23 cellular contexts compared by ENCODE assay signal in the genomic region with DNA sequence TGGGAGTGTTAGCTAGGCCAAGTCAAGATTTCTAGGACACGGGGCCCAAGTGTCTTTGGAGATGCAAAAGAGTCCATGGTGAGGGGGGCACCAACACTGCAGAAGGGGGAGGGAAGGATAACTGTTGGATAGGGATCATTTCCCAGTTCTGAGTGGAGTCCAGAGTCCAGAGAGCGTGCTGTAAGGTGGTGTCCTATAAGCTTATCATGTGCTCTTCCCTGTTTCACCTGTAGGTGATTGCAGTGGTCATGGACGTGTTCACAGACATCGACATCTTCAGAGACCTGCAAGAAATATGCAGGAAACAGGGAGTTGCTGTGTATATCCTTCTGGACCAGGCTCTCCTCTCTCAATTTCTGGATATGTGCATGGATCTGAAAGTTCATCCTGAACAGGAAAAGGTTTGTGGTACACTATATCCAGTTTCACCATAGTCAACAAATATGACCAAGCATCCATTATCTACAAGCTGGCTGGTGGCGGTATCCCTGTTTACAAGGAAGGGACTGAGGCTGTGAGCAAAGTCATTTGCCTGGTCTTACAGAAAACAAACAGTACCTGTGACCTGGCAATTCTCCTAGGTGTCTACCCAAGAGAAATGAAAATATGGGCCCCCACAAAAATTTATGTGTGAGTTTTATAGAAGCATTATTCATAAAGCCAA. TPM values are rescaled to one million over a fixed set of nuclear protein-coding genes. Genes with fewer than 3 reads are reported as not detected.
A peak's percentile ranks its signal among the peaks of the same experiment; 100 is the strongest.
DNase-seq lines count a peak whose midpoint lies in the region; ATAC-seq and TF ChIP-seq lines count a peak whose summit lies in the region.
"Had no signal": no experiment of that assay in that cellular context is flagged by ENCODE, and none has a peak within 500 bp of the region (broad histone marks: within the 10 kb centered on the region; RNA-seq: fewer than 3 reads in every experiment).

No MANE protein-coding gene starts in this region.

- H4K20me1 ChIP-seq in DND-41 (ENCODE audit: insufficient read depth, low read length) (peaks cover 50% of the 10 kb centered on the region), H9 (ENCODE audit: control insufficient read depth, insufficient read depth, insufficient read length) (no peaks in the 10 kb centered on the region)

- DNase-seq in DND-41, result no peak
- DNase-seq in H9, result no peak
- no peak for DNase-seq in activated T-helper 2 cell treated with anti-CD3 and anti-CD28 coated beads, Interferon-gamma antibody, Interleukin-2, Interleukin-4, amounts not matched to agents 10 μg/mL and 5 μg/mL and 100 μg/mL, durations not matched to agents 14 hours and 24 hours and 36 hours (ENCODE audit: low spot score)
- no peak for DNase-seq in nephron progenitor cell
- DNase-seq in HEK293T (ENCODE audit: extremely low spot score), result no peak
- no peak for DNase-seq in NCI-H1092 treated with DMSO at 0.1 percent for 48 hours (lab: John Stamatoyannopoulos, UW)
- no peak for DNase-seq in BE2C
- DNase-seq: activated CD4-positive, alpha-beta T cell treated with anti-CD3 and anti-CD28 coated beads, Interleukin-2, amount 10 ng/mL, durations not matched to agents 7 days and 5 days; CD8-positive, alpha-beta T cell; cerebellar nuclear complex; DMS79; heart right ventricle; IMR-90; MG63; NCI-H1436 treated with DMSO at 0.1 percent for 48 hours; NCI-H2171 treated with DMSO at 0.1 percent for 48 hours; NCI-H526 treated with DMSO at 0.1 percent for 48 hours; psoas muscle; upper lobe of left lung had no signal

- no peak overlapping the region for H2BK15ac ChIP-seq in H9 (ENCODE audit: low read depth, low read length)

- CTCF ChIA-PET in HEK293T (lab: Yijun Ruan, JAX), result no interaction called here

- H3K27ac ChIP-seq in DND-41 (ENCODE audit: low read length) (no peak overlapping the region), H9 (ENCODE audit: insufficient read length, low read depth, low read length) (no peak overlapping the region)
- H3K27ac ChIP-seq: epithelial cell of prostate, heart right ventricle, psoas muscle, upper lobe of left lung had no signal

- H3K4me3 Mint-ChIP-seq in H9 (no peak overlapping the region), nephron progenitor cell (no peak overlapping the region)
- no peak overlapping the region for H3K4me3 Mint-ChIP-seq in activated T-helper 2 cell treated with anti-CD3 and anti-CD28 coated beads, Interferon-gamma antibody, Interleukin-2, Interleukin-4, amounts not matched to agents 10 μg/mL and 5 μg/mL and 100 μg/mL, durations not matched to agents 14 hours and 24 hours and 36 hours (ENCODE audit: low read depth)
- H3K4me3 Mint-ChIP-seq: activated CD4-positive, alpha-beta T cell treated with anti-CD3 and anti-CD28 coated beads, Interleukin-2, amount 10 ng/mL, durations not matched to agents 7 days and 5 days; activated T-helper 17 cell treated with anti-CD3 and anti-CD28 coated beads, Interleukin-2, amount 50 U/mL, for 72 hours; CD8-positive, alpha-beta T cell; T-helper 1 cell treated with Interleukin-12 subunit alpha and Interleukin-12 subunit beta and Interleukin-4 antibody, amounts not matched to agents 30 μg/mL and 1 μg/mL, for 36 hours had no signal

- no peak overlapping the region for H4K8ac ChIP-seq in H9 (replicated peaks; ENCODE audit: insufficient read length, low read depth, low read length)

- peaks cover 9% of the 10 kb centered on the region for H3K79me1 ChIP-seq in H9 (ENCODE audit: insufficient read depth, low read depth, low read length, poor library complexity, severe bottlenecking)

- peaks cover 12 to 13% of the 10 kb centered on the region in 2 experiments for H3K4me1 Mint-ChIP-seq in H9
- peaks cover 14% of the 10 kb centered on the region for H3K4me1 Mint-ChIP-seq in activated T-helper 2 cell treated with anti-CD3 and anti-CD28 coated beads, Interferon-gamma antibody, Interleukin-2, Interleukin-4, amounts not matched to agents 10 μg/mL and 5 μg/mL and 100 μg/mL, durations not matched to agents 14 hours and 24 hours and 36 hours (ENCODE audit: low read depth)
- H3K4me1 Mint-ChIP-seq in nephron progenitor cell, result peaks cover 21% of the 10 kb centered on the region
- H3K4me1 Mint-ChIP-seq: activated T-helper 17 cell treated with anti-CD3 and anti-CD28 coated beads, Interleukin-2, amount 50 U/mL, for 72 hours had no signal

- H3K36me3 Mint-ChIP-seq in H9 (ENCODE audit: insufficient read depth in 1 of 3, low read depth in 3 of 3), result peaks cover 38 to 82% (median 77%) of the 10 kb centered on the region in 3 experiments; a peak in 6 of 7 replicates
- peaks cover 61% of the 10 kb centered on the region for H3K36me3 Mint-ChIP-seq in activated T-helper 2 cell treated with anti-CD3 and anti-CD28 coated beads, Interferon-gamma antibody, Interleukin-2, Interleukin-4, amounts not matched to agents 10 μg/mL and 5 μg/mL and 100 μg/mL, durations not matched to agents 14 hours and 24 hours and 36 hours (ENCODE audit: low read depth)
- peaks cover 57% of the 10 kb centered on the region for H3K36me3 Mint-ChIP-seq in nephron progenitor cell (ENCODE audit: low read depth)

- TF ChIP-seq CTCF in DND-41 (IDR thresholded peaks at IDR 0.05; ENCODE audit: borderline replicate concordance, extremely low read depth, low read length, poor library complexity, severe bottlenecking), result peak; percentile 9
- peak; percentile 28; the same call in 2 of the 3 replicates for TF ChIP-seq CTCF in H9 (conservative IDR thresholded peaks at IDR 0.05)
- no peak for TF ChIP-seq CTCF in nephron progenitor cell (IDR thresholded peaks at IDR 0.05)
- TF ChIP-seq CTCF in BE2C (IDR thresholded peaks at IDR 0.05; ENCODE audit: low read depth, low read length), result no peak

- no peak overlapping the region for H3T11ph ChIP-seq in H9 (ENCODE audit: low read length)

- H3K4ac ChIP-seq in H9 (ENCODE audit: low read depth, low read length), result no peak overlapping the region

- intact Hi-C loops in activated T-helper 2 cell treated with anti-CD3 and anti-CD28 coated beads, Interferon-gamma antibody, Interleukin-2, Interleukin-4, amounts not matched to agents 10 μg/mL and 5 μg/mL and 100 μg/mL, durations not matched to agents 14 hours and 24 hours and 36 hours (cut with micrococcal nuclease), result no loop called here

- ATAC-seq in DND-41 (ENCODE audit: insufficient read depth, low read depth), result peak; percentile 42; the same call in 1 of the 3 replicates
- no peak for ATAC-seq in HG03039 (IDR thresholded peaks at IDR 0.05; ENCODE audit: unreplicated experiment)
- ATAC-seq: activated T-helper 17 cell treated with anti-CD3 and anti-CD28 coated beads, Interleukin-2, amount 50 U/mL, for 72 hours; CD8-positive, alpha-beta T cell; heart right ventricle; psoas muscle had no signal

- H3K9me3 Mint-ChIP-seq in H9 (no peaks in the 10 kb centered on the region), nephron progenitor cell (no peaks in the 10 kb centered on the region)
- no peaks in the 10 kb centered on the region for H3K9me3 Mint-ChIP-seq in activated T-helper 2 cell treated with anti-CD3 and anti-CD28 coated beads, Interferon-gamma antibody, Interleukin-2, Interleukin-4, amounts not matched to agents 10 μg/mL and 5 μg/mL and 100 μg/mL, durations not matched to agents 14 hours and 24 hours and 36 hours
- H3K9me3 Mint-ChIP-seq: activated CD4-positive, alpha-beta T cell treated with anti-CD3 and anti-CD28 coated beads, Interleukin-2, amount 10 ng/mL, durations not matched to agents 7 days and 5 days; activated T-helper 17 cell treated with anti-CD3 and anti-CD28 coated beads, Interleukin-2, amount 50 U/mL, for 72 hours; CD8-positive, alpha-beta T cell; T-helper 1 cell treated with Interleukin-12 subunit alpha and Interleukin-12 subunit beta and Interleukin-4 antibody, amounts not matched to agents 30 μg/mL and 1 μg/mL, for 36 hours had no signal

- H2BK5ac ChIP-seq in H9 (ENCODE audit: insufficient read length, low read length), result no peak overlapping the region

- H4K5ac ChIP-seq in H9 (ENCODE audit: insufficient read length, low read depth, low read length), result no peak overlapping the region

- no peak overlapping the region for H3K18ac ChIP-seq in H9 (ENCODE audit: insufficient read length, low read depth, low read length)

- H2BK12ac ChIP-seq in H9 (ENCODE audit: insufficient read length, low read depth, low read length), result no peak overlapping the region

- H3K4me1 ChIP-seq in DND-41 (ENCODE audit: insufficient read depth, low read length), result no peaks in the 10 kb centered on the region; the same call in 1 of the 2 replicates
- H3K4me1 ChIP-seq in H9 (ENCODE audit: insufficient read depth, low read length), result peaks cover under 1% of the 10 kb centered on the region; the same call in 1 of the 2 replicates
- no peaks in the 10 kb centered on the region for H3K4me1 ChIP-seq in BE2C
- H3K4me1 ChIP-seq: heart right ventricle, psoas muscle, upper lobe of left lung had no signal

- no peak overlapping the region for H3K4me2 ChIP-seq in DND-41 (ENCODE audit: insufficient read depth, low read length)
- no peak overlapping the region for H3K4me2 ChIP-seq in H9 (ENCODE audit: insufficient read depth, insufficient read length, low read length)

- no peak overlapping the region for H4K91ac ChIP-seq in H9 (ENCODE audit: insufficient read length, low read depth, low read length)

- H2AK5ac ChIP-seq in H9 (ENCODE audit: insufficient read length, low read length), result no peak overlapping the region

- H2BK120ac ChIP-seq in H9 (ENCODE audit: low read depth, low read length, poor library complexity, severe bottlenecking), result no peak overlapping the region

- H3K36me3 ChIP-seq in DND-41 (ENCODE audit: insufficient read depth, low read length) (peaks cover 93% of the 10 kb centered on the region), BE2C (peaks cover 73% of the 10 kb centered on the region)
- H3K36me3 ChIP-seq: upper lobe of left lung had no signal

- H3K79me2 ChIP-seq in DND-41 (ENCODE audit: insufficient read depth, low read length) (peaks cover 87% of the 10 kb centered on the region), H9 (ENCODE audit: insufficient read depth, low read length) (peaks cover 20% of the 10 kb centered on the region; the same call in 1 of the 2 replicates)

- no peak overlapping the region for H3K14ac ChIP-seq in H9 (ENCODE audit: insufficient read depth, low read length)

- no peak overlapping the region for H3K23ac ChIP-seq in H9 (ENCODE audit: insufficient read length, low read depth, low read length)

- H3K27me3 ChIP-seq in DND-41 (ENCODE audit: insufficient read depth, low read length, poor library complexity), result no peaks in the 10 kb centered on the region
- H3K27me3 ChIP-seq in H9 (ENCODE audit: insufficient read depth, low read length), result no peaks in the 10 kb centered on the region
- no peaks in the 10 kb centered on the region for H3K27me3 ChIP-seq in BE2C
- H3K27me3 ChIP-seq: heart right ventricle, MG63, upper lobe of left lung had no signal

- H3K9ac ChIP-seq in DND-41 (ENCODE audit: low read depth, low read length), result no peak overlapping the region
- H3K9ac ChIP-seq in H9 (ENCODE audit: extremely low read depth, insufficient read length, low read length), result no peak overlapping the region

- H2AFZ ChIP-seq in DND-41 (ENCODE audit: low read depth, low read length) (no peak overlapping the region), H9 (ENCODE audit: low read length) (no peak overlapping the region)

- no peaks in the 10 kb centered on the region for H3K23me2 ChIP-seq in H9 (ENCODE audit: insufficient read length, low read depth, low read length, poor library complexity, severe bottlenecking)

- H3K27me3 Mint-ChIP-seq in H9 (ENCODE audit: low read depth) (no peaks in the 10 kb centered on the region), nephron progenitor cell (ENCODE audit: low read depth, poor library complexity) (no peaks in the 10 kb centered on the region)
- H3K27me3 Mint-ChIP-seq in activated T-helper 2 cell treated with anti-CD3 and anti-CD28 coated beads, Interferon-gamma antibody, Interleukin-2, Interleukin-4, amounts not matched to agents 10 μg/mL and 5 μg/mL and 100 μg/mL, durations not matched to agents 14 hours and 24 hours and 36 hours (ENCODE audit: low read depth), result no peaks in the 10 kb centered on the region
- H3K27me3 Mint-ChIP-seq: activated CD4-positive, alpha-beta T cell treated with anti-CD3 and anti-CD28 coated beads, Interleukin-2, amount 10 ng/mL, durations not matched to agents 7 days and 5 days; activated T-helper 17 cell treated with anti-CD3 and anti-CD28 coated beads, Interleukin-2, amount 50 U/mL, for 72 hours had no signal

- POLR2A ChIA-PET in HEK293T (lab: Yijun Ruan, JAX), result interaction anchor here (2.4 kb wide), 1 partner anchor 20 kb away, joined by 7 read pairs; a partner anchor contains a TSS

- no CpG with 5 or more reads among the region's 5 CpGs for WGBS in H9 (ENCODE audit: extremely low coverage, insufficient read length, low lambda C conversion rate)

- H3K9me3 ChIP-seq in DND-41 (ENCODE audit: insufficient read depth, low read length, severe bottlenecking), result no peaks in the 10 kb centered on the region
- H3K9me3 ChIP-seq in H9 (ENCODE audit: control insufficient read depth, low read depth, low read length), result no peaks in the 10 kb centered on the region
- no peaks in the 10 kb centered on the region for H3K9me3 ChIP-seq in BE2C
- H3K9me3 ChIP-seq: heart right ventricle, MG63, psoas muscle, upper lobe of left lung had no signal

- no peak overlapping the region for H3K56ac ChIP-seq in H9 (ENCODE audit: insufficient read length, low read depth, low read length)

- no peak overlapping the region for H2BK20ac ChIP-seq in H9 (ENCODE audit: low read depth, low read length, poor library complexity, severe bottlenecking)

- H3K4me3 ChIP-seq in DND-41 (ENCODE audit: low read depth in 1 of 2, low read length in 2 of 2), result no peak overlapping the region
- H3K4me3 ChIP-seq in BE2C (ENCODE audit: low read depth, low read length), result no peak overlapping the region
- H3K4me3 ChIP-seq: heart right ventricle, MG63, psoas muscle, upper lobe of left lung had no signal

- H3K27ac Mint-ChIP-seq in H9 (no peak overlapping the region), nephron progenitor cell (peak overlapping the region; percentile 75)
- H3K27ac Mint-ChIP-seq in activated T-helper 2 cell treated with anti-CD3 and anti-CD28 coated beads, Interferon-gamma antibody, Interleukin-2, Interleukin-4, amounts not matched to agents 10 μg/mL and 5 μg/mL and 100 μg/mL, durations not matched to agents 14 hours and 24 hours and 36 hours, result peak overlapping the region; percentile 57
- H3K27ac Mint-ChIP-seq: activated T-helper 17 cell treated with anti-CD3 and anti-CD28 coated beads, Interleukin-2, amount 50 U/mL, for 72 hours; CD8-positive, alpha-beta T cell; T-helper 1 cell treated with Interleukin-12 subunit alpha and Interleukin-12 subunit beta and Interleukin-4 antibody, amounts not matched to agents 30 μg/mL and 1 μg/mL, for 36 hours had no signal

RNA-seq across cellular contexts. Expression of a gene that starts 15.6 kb away (rescaled TPM):
- 48.1 and 51.6 TPM in 2 replicates for total RNA-seq in H9 (2021)
- 15.4 and 15.6 TPM in 2 replicates for total RNA-seq in activated T-helper 2 cell treated with anti-CD3 and anti-CD28 coated beads, Interferon-gamma antibody, Interleukin-2, Interleukin-4, amounts not matched to agents 10 μg/mL and 5 μg/mL and 100 μg/mL, durations not matched to agents 14 hours and 24 hours and 36 hours
- polyA plus RNA-seq in BE2C (2012; ENCODE audit: insufficient read depth, insufficient read length, low read depth), result 14.6 TPM

RNA-seq across cellular contexts. Expression of a gene that starts 20.3 kb away (rescaled TPM):
- total RNA-seq in H9 (2021), result 14.3 and 14.4 TPM in 2 replicates
- 14.8 and 15.3 TPM in 2 replicates for total RNA-seq in activated T-helper 2 cell treated with anti-CD3 and anti-CD28 coated beads, Interferon-gamma antibody, Interleukin-2, Interleukin-4, amounts not matched to agents 10 μg/mL and 5 μg/mL and 100 μg/mL, durations not matched to agents 14 hours and 24 hours and 36 hours
- polyA plus RNA-seq in BE2C (2012; ENCODE audit: insufficient read depth, insufficient read length, low read depth), result 10.5 TPM

Comparison
In these comparisons a context has a peak if more than half of its experiments do, and no peak if none do; other contexts are left out.
1. CTCF ChIP-seq: peak in DND-41 (single experiment) and H9 (single experiment); none in nephron progenitor cell (single experiment) and BE2C (single experiment).
2. H3K27ac Mint-ChIP-seq: peak in activated T-helper 2 cell treated with anti-CD3 and anti-CD28 coated beads, Interferon-gamma antibody, Interleukin-2, Interleukin-4, amounts not matched to agents 10 μg/mL and 5 μg/mL and 100 μg/mL, durations not matched to agents 14 hours and 24 hours and 36 hours (single experiment) and nephron progenitor cell (single experiment); none in H9 (0 of 3).